ENCODE assay signal across 8 cellular contexts in genomic region chr3:141876381-141876890, GRCh38. TPM values are rescaled to one million over a fixed set of nuclear protein-coding genes. Genes with fewer than 3 reads are reported as not detected.
DNase-seq lines count a peak whose midpoint lies in the region; TF ChIP-seq lines count a peak whose summit lies in the region.

Gene ATP1B3 (plus strand): TSS chr3:141876643. CDS start chr3:141876802, 159 bp downstream.

- peak within 1 kb of the TSS; percentile 99 to 100 (median 100) for H3K27ac ChIP-seq in transverse colon

- H3K36me3 ChIP-seq in transverse colon = no peaks in the 10 kb centered on the region

- no peak for TF ChIP-seq EP300 in transverse colon (IDR thresholded peaks at IDR 0.05; ENCODE audit: low read depth)

- no peaks in the 10 kb centered on the region for H3K9me3 ChIP-seq in transverse colon

- peaks cover 6 to 43% (median 26%) of the 10 kb centered on the region in 4 donors for H3K4me1 ChIP-seq in transverse colon

- peak within 1 kb of the TSS; percentile 83 for H3K4me3 ChIP-seq in HFF-Myc (replicated peaks; ENCODE audit: low read depth, low read length)
- H3K4me3 ChIP-seq in transverse colon = peak within 1 kb of the TSS; percentile 83 to 100 (median 94)

- intact Hi-C loops in cardiac septum (cut with DNase I) = loop anchor here (1.0 to 10.0 kb wide), 3 partner anchors 138 to 392 kb away; partner anchors contain the start of genes RASA2 and RNF7
- intact Hi-C loops in posterior cingulate gyrus (cut with DNase I) = loop anchor here (1.0 to 10.0 kb wide), 4 partner anchors 138 to 642 kb away; partner anchors contain the start of genes PXYLP1, RNF7 and TFDP2
- intact Hi-C loops in transverse colon (cut with DNase I; ENCODE audit: low total_unique reads) = no loop called here

- TF ChIP-seq CTCF in HFF-Myc (IDR thresholded peaks at IDR 0.05; ENCODE audit: low read depth, low read length, missing control alignments) = no peak
- no peak for TF ChIP-seq CTCF in transverse colon (IDR thresholded peaks at IDR 0.05)

- TF ChIP-seq POLR2A in GM10847 (IDR thresholded peaks at IDR 0.05; ENCODE audit: extremely low read depth, insufficient read length) (peak; percentile 97), transverse colon (IDR thresholded peaks at IDR 0.05) (peak; percentile 92)

- 0% methylated on average over 23 of the region's 69 CpGs; no CpG with 5 or more reads in 1 of the 2 donors for WGBS in transverse colon (ENCODE audit: low coverage in 1 of 2), 2 donors

- in situ Hi-C loops in transverse colon (cut with MboI; ENCODE audit: low pct_ligation_motif_present in 1 of 4, low pct_unique_long_range_greater_than_20kb in 1 of 4, low sequenced_read_pairs in 3 of 4) = no loop called here

- no peaks in the 10 kb centered on the region for H3K27me3 ChIP-seq in transverse colon

- peak; percentile 11 for DNase-seq in HFF-Myc (ENCODE audit: extremely low read depth, low read depth)
- DNase-seq in MV-4-11 (lab: John Stamatoyannopoulos, UW) = peak; percentile 77
- DNase-seq in SW480 (ENCODE audit: low spot score) = peak; percentile 91
- DNase-seq in activated naive CD8-positive, alpha-beta T cell treated with anti-CD3 and anti-CD28 coated beads, Interleukin-2, amount 50 U/mL, for 16 hours (ENCODE audit: low read depth, low spot score) = peak; percentile 53
- peak; percentile 93 for DNase-seq in cardiac septum (ENCODE audit: low spot score)
- DNase-seq in posterior cingulate gyrus = peak; percentile 69 to 97 (median 84)
- DNase-seq in transverse colon = peak; percentile 93

RNA-seq across cellular contexts. Expression of gene ATP1B3, which starts in this region (rescaled TPM):
- 60.3 TPM for total RNA-seq in cardiac septum
- 100 to 1,000 TPM in 3 of 4 donors, 10 to 100 TPM in 1; 79.6 to 251 (median 196) TPM for total RNA-seq in transverse colon

Comparison
In these comparisons a context has a peak if more than half of its experiments do, and no peak if none do; other contexts are left out.
1. Peak in every context shown above with its lines: DNase-seq, H3K4me3 ChIP-seq and H3K27ac ChIP-seq.
2. DNase-seq: peak in every context shown above with its lines; median percentile 93 in cardiac septum; 93 in transverse colon; 91 in SW480; 84 in posterior cingulate gyrus; 77 in MV-4-11; 53 in activated naive CD8-positive, alpha-beta T cell treated with anti-CD3 and anti-CD28 coated beads, Interleukin-2, amount 50 U/mL, for 16 hours; 11 in HFF-Myc.